16 cellular contexts compared by ENCODE assay signal in genomic region chr12:79274571-79275064, GRCh38.
A peak's percentile ranks its signal among the peaks of the same experiment; 100 is the strongest.
DNase-seq lines count a peak whose midpoint lies in the region; ATAC-seq and TF ChIP-seq lines count a peak whose summit lies in the region.
"Had no signal": no experiment of that assay in that cellular context is flagged by ENCODE, and none has a peak within 500 bp of the region (broad histone marks: within the 10 kb centered on the region; RNA-seq: fewer than 3 reads in every experiment).

No MANE protein-coding gene starts in this region.

- H4K20me1 ChIP-seq in DND-41 (ENCODE audit: insufficient read depth, low read length): no peaks in the 10 kb centered on the region

- no peaks in the 10 kb centered on the region for H3K79me2 ChIP-seq in DND-41 (ENCODE audit: insufficient read depth, low read length)

- intact Hi-C loops in Right ventricle myocardium superior (cut with DNase I): no loop called here

- DNase-seq in DND-41: no peak
- peak; percentile 39 for DNase-seq in HCEC 1CT
- DNase-seq in NB4 (ENCODE audit: low read depth): peak; percentile 8
- peak; percentile 68 for DNase-seq in endodermal cell
- no peak for DNase-seq in progenitor cell of endocrine pancreas (ENCODE audit: low spot score, unreplicated experiment)
- DNase-seq in Right ventricle myocardium superior: no peak
- DNase-seq in HPDE6-E6E7 (ENCODE audit: extremely low spot score): no peak
- DNase-seq: activated naive CD8-positive, alpha-beta T cell treated with anti-CD3 and anti-CD28 coated beads for 36 hours; caudate nucleus; CD4-positive, alpha-beta T cell; GOT3; heart right ventricle; SIG-M5 had no signal

- no peak for ATAC-seq in DND-41 (ENCODE audit: insufficient read depth, low read depth)
- no peak for ATAC-seq in Right ventricle myocardium superior (ENCODE audit: poor library complexity)
- ATAC-seq in GM19467 (IDR thresholded peaks at IDR 0.05; ENCODE audit: unreplicated experiment): no peak
- ATAC-seq: left lobe of liver, sciatic nerve had no signal

- H3K4me2 ChIP-seq in DND-41 (ENCODE audit: insufficient read depth, low read length): no peak overlapping the region

- TF ChIP-seq CTCF in DND-41 (IDR thresholded peaks at IDR 0.05; ENCODE audit: borderline replicate concordance, extremely low read depth, low read length, poor library complexity, severe bottlenecking) (no peak), NB4 (IDR thresholded peaks at IDR 0.05; ENCODE audit: low read depth, low read length) (no peak), endodermal cell (conservative IDR thresholded peaks at IDR 0.05) (peak; percentile 25), progenitor cell of endocrine pancreas (IDR thresholded peaks at IDR 0.05; ENCODE audit: unreplicated experiment) (no peak)

- H3K9me3 ChIP-seq in DND-41 (ENCODE audit: insufficient read depth, low read length, severe bottlenecking): no peaks in the 10 kb centered on the region
- H3K9me3 ChIP-seq in endodermal cell (ENCODE audit: control insufficient read depth, low read length): no peaks in the 10 kb centered on the region

- H3K27ac ChIP-seq in DND-41 (ENCODE audit: low read length) (peak overlapping the region; percentile 26; the same call in 1 of the 2 replicates), endodermal cell (ENCODE audit: low read depth, low read length) (no peak overlapping the region)
- H3K27ac ChIP-seq: heart right ventricle had no signal

- H3K9ac ChIP-seq in DND-41 (ENCODE audit: low read depth, low read length) (no peak overlapping the region), endodermal cell (ENCODE audit: extremely low read depth, low read length, poor library complexity, severe bottlenecking) (no peak overlapping the region)

- H3K4me3 ChIP-seq in DND-41 (ENCODE audit: low read depth in 1 of 2, low read length in 2 of 2): no peak overlapping the region
- no peak overlapping the region for H3K4me3 ChIP-seq in NB4 (ENCODE audit: low read depth, low read length)
- H3K4me3 ChIP-seq in endodermal cell (ENCODE audit: low read length): no peak overlapping the region
- H3K4me3 ChIP-seq: heart right ventricle had no signal

- peaks cover 6% of the 10 kb centered on the region for H3K4me1 Mint-ChIP-seq in endodermal cell
- no peaks in the 10 kb centered on the region for H3K4me1 Mint-ChIP-seq in progenitor cell of endocrine pancreas (ENCODE audit: low read depth)
- H3K4me1 Mint-ChIP-seq: activated naive CD8-positive, alpha-beta T cell treated with anti-CD3 and anti-CD28 coated beads for 36 hours had no signal

- H3K27me3 ChIP-seq in DND-41 (ENCODE audit: insufficient read depth, low read length, poor library complexity) (no peaks in the 10 kb centered on the region), endodermal cell (ENCODE audit: control insufficient read depth, insufficient read depth, low read length, poor library complexity, severe bottlenecking) (no peaks in the 10 kb centered on the region)
- H3K27me3 ChIP-seq: heart right ventricle had no signal

- 0 out of 2 replicates have a peak overlapping the region, but pooled peaks have one; percentile 16 for H2AFZ ChIP-seq in DND-41 (ENCODE audit: low read depth, low read length)

- H3K27ac Mint-ChIP-seq in endodermal cell (no peak overlapping the region), progenitor cell of endocrine pancreas (no peak overlapping the region)
- H3K27ac Mint-ChIP-seq: activated naive CD8-positive, alpha-beta T cell treated with anti-CD3 and anti-CD28 coated beads for 36 hours; CD4-positive, alpha-beta T cell had no signal

- H3K4me3 Mint-ChIP-seq in endodermal cell (no peak overlapping the region), progenitor cell of endocrine pancreas (ENCODE audit: low read depth) (no peak overlapping the region)
- H3K4me3 Mint-ChIP-seq: activated naive CD8-positive, alpha-beta T cell treated with anti-CD3 and anti-CD28 coated beads for 36 hours; CD4-positive, alpha-beta T cell had no signal

- H3K36me3 Mint-ChIP-seq in endodermal cell (ENCODE audit: low read depth) (no peaks in the 10 kb centered on the region), progenitor cell of endocrine pancreas (ENCODE audit: insufficient read depth) (no peaks in the 10 kb centered on the region)
- H3K36me3 Mint-ChIP-seq: activated naive CD8-positive, alpha-beta T cell treated with anti-CD3 and anti-CD28 coated beads for 36 hours had no signal

- H3K36me3 ChIP-seq in DND-41 (ENCODE audit: insufficient read depth, low read length): no peaks in the 10 kb centered on the region
- no peaks in the 10 kb centered on the region for H3K36me3 ChIP-seq in endodermal cell (ENCODE audit: control insufficient read depth, insufficient read depth, low read length)
- H3K36me3 ChIP-seq: heart right ventricle had no signal

- H3K27me3 Mint-ChIP-seq in endodermal cell (ENCODE audit: insufficient read depth): no peaks in the 10 kb centered on the region
- H3K27me3 Mint-ChIP-seq in progenitor cell of endocrine pancreas: no peaks in the 10 kb centered on the region
- H3K27me3 Mint-ChIP-seq: activated naive CD8-positive, alpha-beta T cell treated with anti-CD3 and anti-CD28 coated beads for 36 hours; CD4-positive, alpha-beta T cell had no signal

- 81% methylated on average over 1 of the region's 1 CpG; no CpG with 5 or more reads in 1 of the 2 experiments for WGBS in endodermal cell (ENCODE audit: insufficient coverage in 1 of 2, insufficient read length in 1 of 2), 2 experiments

- TF ChIP-seq POLR2A in NB4 (IDR thresholded peaks at IDR 0.05; ENCODE audit: extremely low read depth, insufficient read length): no peak

- peaks cover 15% of the 10 kb centered on the region for H3K4me1 ChIP-seq in DND-41 (ENCODE audit: insufficient read depth, low read length)
- H3K4me1 ChIP-seq in endodermal cell (ENCODE audit: control insufficient read depth, insufficient read depth, low read length): no peaks in the 10 kb centered on the region
- H3K4me1 ChIP-seq: heart right ventricle had no signal

- H3K9me3 Mint-ChIP-seq in endodermal cell (no peaks in the 10 kb centered on the region), progenitor cell of endocrine pancreas (ENCODE audit: low read depth) (peaks cover 10% of the 10 kb centered on the region)

Comparison
In these comparisons a context has a peak if more than half of its experiments do, and no peak if none do; other contexts are left out.
1. DNase-seq: peak in HCEC 1CT (single experiment), NB4 (single experiment) and endodermal cell (single experiment); none in DND-41 (single experiment), progenitor cell of endocrine pancreas (single experiment), Right ventricle myocardium superior (single experiment) and HPDE6-E6E7 (single experiment).